In the genomic region with DNA sequence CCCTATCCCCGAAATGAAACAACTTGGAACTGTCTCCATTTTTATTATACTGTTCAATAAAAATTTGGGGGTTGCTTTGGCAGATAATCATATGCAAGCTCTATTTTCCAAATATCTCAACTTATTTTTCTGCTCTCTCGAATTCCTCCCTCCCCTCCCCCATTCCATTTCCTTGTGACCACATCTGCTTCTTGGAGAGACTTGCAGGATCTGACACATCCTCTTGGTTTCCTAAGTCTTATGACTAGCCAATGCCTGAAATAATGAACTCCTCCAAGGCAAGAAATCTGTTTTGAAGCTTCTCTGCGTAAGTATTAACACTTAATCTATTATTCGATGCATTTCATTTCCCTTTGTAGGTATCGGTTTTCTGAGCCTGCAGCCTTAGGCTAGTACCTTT, we compare ENCODE assay signal across 12 cellular contexts. TPM values are rescaled to one million over a fixed set of nuclear protein-coding genes. Genes with fewer than 3 reads are reported as not detected.
DNase-seq lines count a peak whose midpoint lies in the region; ATAC-seq and TF ChIP-seq lines count a peak whose summit lies in the region.
"Had no signal": no experiment of that assay in that cellular context is flagged by ENCODE, and none has a peak within 500 bp of the region (broad histone marks: within the 10 kb centered on the region; RNA-seq: fewer than 3 reads in every experiment).

No MANE protein-coding gene starts in this region.

- no peak for ATAC-seq in GM19395 (IDR thresholded peaks at IDR 0.05; ENCODE audit: unreplicated experiment)
- ATAC-seq in HG03025 (IDR thresholded peaks at IDR 0.05; ENCODE audit: low FRiP score, unreplicated experiment): no peak
- ATAC-seq: GM12878, left lobe of liver had no signal

- H3K4me3 ChIP-seq in smooth muscle cell: no peak overlapping the region
- H3K4me3 ChIP-seq: colonic mucosa, GM12878 had no signal

- H3K27ac Mint-ChIP-seq in activated T-cell treated with anti-CD3 and anti-CD28 coated beads, Interleukin-2, amount 50 U/mL, for 24 hours: peak overlapping the region; percentile 11

- WGBS in smooth muscle cell (ENCODE audit: low lambda C conversion rate): 54% methylated on average over 5 of the region's 5 CpGs

- no peak overlapping the region for H3K9ac ChIP-seq in smooth muscle cell (ENCODE audit: low read depth)

- H3K9me3 ChIP-seq in smooth muscle cell (replicated peaks; ENCODE audit: low read depth): no peaks in the 10 kb centered on the region
- H3K9me3 ChIP-seq: colonic mucosa had no signal

- peak overlapping the region; percentile 52 for H3K4me2 ChIP-seq in smooth muscle cell

- peak overlapping the region; percentile 49 for H3K27ac ChIP-seq in epithelial cell of prostate
- H3K27ac ChIP-seq in smooth muscle cell (ENCODE audit: low read depth): peak overlapping the region; percentile 78
- H3K27ac ChIP-seq: colonic mucosa had no signal

- no peak for TF ChIP-seq CTCF in smooth muscle cell (IDR thresholded peaks at IDR 0.05; ENCODE audit: borderline replicate concordance, insufficient read depth, poor library complexity, severe bottlenecking)

- H3K4me3 Mint-ChIP-seq in activated T-cell treated with anti-CD3 and anti-CD28 coated beads, Interleukin-2, amount 50 U/mL, for 24 hours: no peak overlapping the region

- peaks cover 23% of the 10 kb centered on the region for H3K4me1 Mint-ChIP-seq in activated T-cell treated with anti-CD3 and anti-CD28 coated beads, Interleukin-2, amount 50 U/mL, for 24 hours (ENCODE audit: low read depth)

- no peak overlapping the region for H2AFZ ChIP-seq in smooth muscle cell (ENCODE audit: low read depth)

- no peak for DNase-seq in activated T-cell treated with anti-CD3 and anti-CD28 coated beads, Interleukin-2, amount 50 U/mL, for 24 hours
- no peak for DNase-seq in activated T-cell treated with anti-CD3 and anti-CD28 coated beads, Interleukin-2, amount 50 U/mL, for 48 hours
- DNase-seq in RPMI7951 (ENCODE audit: low read depth): peak; percentile 75
- DNase-seq in epithelial cell of prostate (ENCODE audit: low read depth, low spot score): no peak
- DNase-seq in smooth muscle cell (lab: John Stamatoyannopoulos, UW; ENCODE audit: unreplicated experiment): no peak
- DNase-seq in NCI-H1694 (lab: John Stamatoyannopoulos, UW): no peak
- DNase-seq: colonic mucosa, NCI-H2029 had no signal

- no peaks in the 10 kb centered on the region for H3K36me3 ChIP-seq in smooth muscle cell (ENCODE audit: low read depth)
- H3K36me3 ChIP-seq: colonic mucosa had no signal

- H3K9me3 Mint-ChIP-seq in activated T-cell treated with anti-CD3 and anti-CD28 coated beads, Interleukin-2, amount 50 U/mL, for 24 hours: peaks cover 4% of the 10 kb centered on the region

- H3K36me3 Mint-ChIP-seq in activated T-cell treated with anti-CD3 and anti-CD28 coated beads, Interleukin-2, amount 50 U/mL, for 24 hours (ENCODE audit: low read depth): peaks cover 15% of the 10 kb centered on the region

- peaks cover 26% of the 10 kb centered on the region for H3F3A ChIP-seq in smooth muscle cell (ENCODE audit: low read depth)

- H3K79me2 ChIP-seq in smooth muscle cell (ENCODE audit: low read depth): no peaks in the 10 kb centered on the region

- H4K20me1 ChIP-seq in smooth muscle cell (ENCODE audit: low read depth): no peaks in the 10 kb centered on the region

- no peaks in the 10 kb centered on the region for H3K27me3 ChIP-seq in smooth muscle cell (ENCODE audit: low read depth)
- H3K27me3 ChIP-seq: colonic mucosa had no signal

- no peaks in the 10 kb centered on the region for H3K27me3 Mint-ChIP-seq in activated T-cell treated with anti-CD3 and anti-CD28 coated beads, Interleukin-2, amount 50 U/mL, for 24 hours

- H3K4me1 ChIP-seq in smooth muscle cell (ENCODE audit: low read depth): peaks cover 41% of the 10 kb centered on the region
- H3K4me1 ChIP-seq: colonic mucosa had no signal

RNA-seq across cellular contexts. Expression of a gene that starts 16.1 kb away (rescaled TPM):
- total RNA-seq in RPMI7951 (2014; rRNA removed; shearing (Covaris generic)): 90.4 and 91.7 TPM in 2 replicates
- 143 and 165 TPM in 2 replicates for total RNA-seq in smooth muscle cell
- polyA plus RNA-seq in smooth muscle cell: 96.7 and 127 TPM in 2 replicates
